2 cellular contexts compared by ENCODE assay signal in the genomic region with DNA sequence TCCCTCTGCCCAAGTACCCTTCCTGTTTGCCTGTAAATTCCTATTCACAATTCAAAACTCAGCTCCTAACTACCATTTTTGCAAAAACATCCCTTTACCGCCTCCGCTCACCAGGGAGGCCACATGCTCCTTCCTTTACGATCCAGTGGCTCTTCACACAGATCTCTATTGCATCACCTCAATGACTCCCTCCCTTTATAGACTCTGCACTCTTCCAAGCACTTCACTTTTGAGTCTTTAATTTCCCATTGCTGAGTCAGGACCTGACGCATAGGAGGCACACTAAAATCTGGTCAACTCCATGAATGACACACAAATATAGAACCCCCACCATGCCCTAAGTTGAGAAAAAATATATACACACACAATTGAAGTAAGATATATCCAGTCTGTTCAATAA.
TF ChIP-seq lines count a peak whose summit lies in the region.

No MANE protein-coding gene starts in this region.

TF ChIP-seq in IMR-90, 13 proteins besides CTCF, POLR2A, EP300 and RAD21:
- TF ChIP-seq RFX5 (IDR thresholded peaks at IDR 0.05; ENCODE audit: low read depth, low read length) = no peak
- peak; percentile 95 for TF ChIP-seq CEBPB (IDR thresholded peaks at IDR 0.05; ENCODE audit: low read depth, low read length)
- no peak for TF ChIP-seq USF2 (IDR thresholded peaks at IDR 0.05; ENCODE audit: low read depth, low read length)
- peak; percentile 31; the same call in 1 of the 2 replicates for TF ChIP-seq MAFK (IDR thresholded peaks at IDR 0.05; ENCODE audit: low read depth, low read length)
- TF ChIP-seq SMC3 (IDR thresholded peaks at IDR 0.05; ENCODE audit: low read depth, low read length) = no peak
- TF ChIP-seq MXI1 (IDR thresholded peaks at IDR 0.05; ENCODE audit: borderline replicate concordance, low read depth, low read length) = no peak
- TF ChIP-seq, protein P1, sequence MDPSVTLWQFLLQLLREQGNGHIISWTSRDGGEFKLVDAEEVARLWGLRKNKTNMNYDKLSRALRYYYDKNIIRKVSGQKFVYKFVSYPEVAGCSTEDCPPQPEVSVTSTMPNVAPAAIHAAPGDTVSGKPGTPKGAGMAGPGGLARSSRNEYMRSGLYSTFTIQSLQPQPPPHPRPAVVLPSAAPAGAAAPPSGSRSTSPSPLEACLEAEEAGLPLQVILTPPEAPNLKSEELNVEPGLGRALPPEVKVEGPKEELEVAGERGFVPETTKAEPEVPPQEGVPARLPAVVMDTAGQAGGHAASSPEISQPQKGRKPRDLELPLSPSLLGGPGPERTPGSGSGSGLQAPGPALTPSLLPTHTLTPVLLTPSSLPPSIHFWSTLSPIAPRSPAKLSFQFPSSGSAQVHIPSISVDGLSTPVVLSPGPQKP (IDR thresholded peaks at IDR 0.05; ENCODE audit: borderline replicate concordance, low read depth, low read length) = no peak
- TF ChIP-seq NFE2L2 (IDR thresholded peaks at IDR 0.05; ENCODE audit: low read depth, low read length) = 0 out of 2 replicates have a peak, but pooled peaks have one; percentile 8
- TF ChIP-seq FOS (IDR thresholded peaks at IDR 0.05; ENCODE audit: low read depth, low read length) = 0 out of 2 replicates have a peak, but pooled peaks have one; percentile 18

TF ChIP-seq in HepG2, 621 proteins besides CTCF, POLR2A, EP300 and RAD21:
- TF ChIP-seq ATF3 (CRISPR knock-in tag; IDR thresholded peaks at IDR 0.05) (0 out of 2 replicates have a peak, but pooled peaks have one; percentile 46), CEBPB (IDR thresholded peaks at IDR 0.05; ENCODE audit: borderline replicate concordance, low read depth, low read length) (peak; percentile 86), MAFF (IDR thresholded peaks at IDR 0.05; ENCODE audit: low read depth, low read length) (peak; percentile 46; the same call in 1 of the 2 replicates), ZNF564 (CRISPR knock-in tag; IDR thresholded peaks at IDR 0.05) (no peak), CEBPG (CRISPR knock-in tag; IDR thresholded peaks at IDR 0.05) (peak; percentile 87), SAP130 (CRISPR knock-in tag; IDR thresholded peaks at IDR 0.05; ENCODE audit: low read depth) (0 out of 2 replicates have a peak, but pooled peaks have one; percentile 12), HNF4A (CRISPR knock-in tag; IDR thresholded peaks at IDR 0.05) (peak; percentile 25; the same call in 1 of the 2 replicates), RFX1 (IDR thresholded peaks at IDR 0.05) (no peak), ATF7 (IDR thresholded peaks at IDR 0.05) (peak; percentile 37), ATF7 (CRISPR knock-in tag; IDR thresholded peaks at IDR 0.05) (no peak), MAFK (conservative IDR thresholded peaks at IDR 0.05 in 1 of 2, IDR thresholded peaks at IDR 0.05 in 1 of 2; ENCODE audit: low read length in 2 of 2) (0 out of 4 replicates have a peak, but pooled peaks of 1 of the 2 experiments have one; percentile 16), FOSL2 (CRISPR knock-in tag; IDR thresholded peaks at IDR 0.05) (peak; percentile 31; the same call in 1 of the 2 replicates), HES4 (CRISPR knock-in tag; IDR thresholded peaks at IDR 0.05; ENCODE audit: borderline replicate concordance) (no peak)
- TF ChIP-seq, protein P2, sequence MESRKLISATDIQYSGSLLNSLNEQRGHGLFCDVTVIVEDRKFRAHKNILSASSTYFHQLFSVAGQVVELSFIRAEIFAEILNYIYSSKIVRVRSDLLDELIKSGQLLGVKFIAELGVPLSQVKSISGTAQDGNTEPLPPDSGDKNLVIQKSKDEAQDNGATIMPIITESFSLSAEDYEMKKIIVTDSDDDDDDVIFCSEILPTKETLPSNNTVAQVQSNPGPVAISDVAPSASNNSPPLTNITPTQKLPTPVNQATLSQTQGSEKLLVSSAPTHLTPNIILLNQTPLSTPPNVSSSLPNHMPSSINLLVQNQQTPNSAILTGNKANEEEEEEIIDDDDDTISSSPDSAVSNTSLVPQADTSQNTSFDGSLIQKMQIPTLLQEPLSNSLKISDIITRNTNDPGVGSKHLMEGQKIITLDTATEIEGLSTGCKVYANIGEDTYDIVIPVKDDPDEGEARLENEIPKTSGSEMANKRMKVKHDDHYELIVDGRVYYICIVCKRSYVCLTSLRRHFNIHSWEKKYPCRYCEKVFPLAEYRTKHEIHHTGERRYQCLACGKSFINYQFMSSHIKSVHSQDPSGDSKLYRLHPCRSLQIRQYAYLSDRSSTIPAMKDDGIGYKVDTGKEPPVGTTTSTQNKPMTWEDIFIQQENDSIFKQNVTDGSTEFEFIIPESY (CRISPR knock-in tag; IDR thresholded peaks at IDR 0.05) = peak; percentile 74
- TF ChIP-seq, protein P3, sequence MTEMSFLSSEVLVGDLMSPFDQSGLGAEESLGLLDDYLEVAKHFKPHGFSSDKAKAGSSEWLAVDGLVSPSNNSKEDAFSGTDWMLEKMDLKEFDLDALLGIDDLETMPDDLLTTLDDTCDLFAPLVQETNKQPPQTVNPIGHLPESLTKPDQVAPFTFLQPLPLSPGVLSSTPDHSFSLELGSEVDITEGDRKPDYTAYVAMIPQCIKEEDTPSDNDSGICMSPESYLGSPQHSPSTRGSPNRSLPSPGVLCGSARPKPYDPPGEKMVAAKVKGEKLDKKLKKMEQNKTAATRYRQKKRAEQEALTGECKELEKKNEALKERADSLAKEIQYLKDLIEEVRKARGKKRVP (CRISPR knock-in tag; IDR thresholded peaks at IDR 0.05) = peak in 1 of 2 experiments; percentile 77; a peak in 2 of 4 replicates
